18 cellular contexts compared by ENCODE assay signal in genomic region chr16:23317266-23317661, GRCh38. TPM values are rescaled to one million over a fixed set of nuclear protein-coding genes. Genes with fewer than 3 reads are reported as not detected.
DNase-seq lines count a peak whose midpoint lies in the region; ATAC-seq and TF ChIP-seq lines count a peak whose summit lies in the region.
"Had no signal": no experiment of that assay in that cellular context is flagged by ENCODE, and none has a peak within 500 bp of the region (broad histone marks: within the 10 kb centered on the region; RNA-seq: fewer than 3 reads in every experiment).

No MANE protein-coding gene starts in this region.

- intact Hi-C loops in cardiac septum (cut with DNase I) (no loop called here), heart left ventricle (cut with DNase I) (no loop called here)

- no peak for TF ChIP-seq POLR2A in heart left ventricle (IDR thresholded peaks at IDR 0.05)

- H3K27ac Mint-ChIP-seq in effector memory CD8-positive, alpha-beta T cell, result no peak overlapping the region
- no peak overlapping the region for H3K27ac Mint-ChIP-seq in activated CD8-positive, alpha-beta T cell treated with anti-CD3 and anti-CD28 coated beads, Interleukin-2, amount 10 ng/mL, durations not matched to agents 7 days and 5 days
- H3K27ac Mint-ChIP-seq: CD4-positive, alpha-beta memory T cell had no signal

- WGBS in heart left ventricle, 4 donors, result 47 to 61% (median 51%) methylated on average over 8 of the region's 8 CpGs

- H3K4me3 Mint-ChIP-seq in effector memory CD8-positive, alpha-beta T cell, result no peak overlapping the region
- H3K4me3 Mint-ChIP-seq in activated CD8-positive, alpha-beta T cell treated with anti-CD3 and anti-CD28 coated beads, Interleukin-2, amount 10 ng/mL, durations not matched to agents 7 days and 5 days, result no peak overlapping the region
- H3K4me3 Mint-ChIP-seq: CD4-positive, alpha-beta memory T cell had no signal

- H3K27ac ChIP-seq in heart left ventricle, result no peak overlapping the region
- H3K27ac ChIP-seq: KMS-11, thoracic aorta had no signal

- no peaks in the 10 kb centered on the region for H3K4me1 ChIP-seq in heart left ventricle

- H3K27me3 Mint-ChIP-seq in effector memory CD8-positive, alpha-beta T cell, result peaks cover 5 to 9% of the 10 kb centered on the region in 2 donors
- no peaks in the 10 kb centered on the region for H3K27me3 Mint-ChIP-seq in activated CD8-positive, alpha-beta T cell treated with anti-CD3 and anti-CD28 coated beads, Interleukin-2, amount 10 ng/mL, durations not matched to agents 7 days and 5 days (ENCODE audit: low read depth)

- H3K9me3 ChIP-seq in heart left ventricle, result no peaks in the 10 kb centered on the region
- H3K9me3 ChIP-seq: thoracic aorta had no signal

- no peak overlapping the region for H3K4me3 ChIP-seq in heart left ventricle
- H3K4me3 ChIP-seq: thoracic aorta had no signal

- H3K36me3 ChIP-seq in heart left ventricle, result no peaks in the 10 kb centered on the region
- H3K36me3 ChIP-seq: thoracic aorta had no signal

- ATAC-seq in heart left ventricle (no peak), esophagus mucosa (peak; percentile 59), GM21717 (IDR thresholded peaks at IDR 0.05; ENCODE audit: unreplicated experiment) (no peak)
- ATAC-seq in effector memory CD8-positive, alpha-beta T cell (replicated peaks), result no peak
- ATAC-seq in activated CD8-positive, alpha-beta T cell treated with anti-CD3 and anti-CD28 coated beads, Interleukin-2, amount 10 ng/mL, durations not matched to agents 7 days and 5 days, result no peak
- ATAC-seq: left lobe of liver had no signal

- H3K4me1 Mint-ChIP-seq in effector memory CD8-positive, alpha-beta T cell (ENCODE audit: low read depth in 2 of 2), result no peaks in the 10 kb centered on the region
- H3K4me1 Mint-ChIP-seq in activated CD8-positive, alpha-beta T cell treated with anti-CD3 and anti-CD28 coated beads, Interleukin-2, amount 10 ng/mL, durations not matched to agents 7 days and 5 days (ENCODE audit: low read depth), result no peaks in the 10 kb centered on the region
- H3K4me1 Mint-ChIP-seq: CD4-positive, alpha-beta memory T cell had no signal

- no peaks in the 10 kb centered on the region for H3K27me3 ChIP-seq in heart left ventricle

- POLR2A ChIA-PET in activated CD8-positive, alpha-beta T cell treated with anti-CD3 and anti-CD28 coated beads, Interleukin-2, amount 10 ng/mL, durations not matched to agents 7 days and 5 days (lab: Charles Lee), result no interaction called here

- no peaks in the 10 kb centered on the region for H3K9me3 Mint-ChIP-seq in effector memory CD8-positive, alpha-beta T cell
- H3K9me3 Mint-ChIP-seq in activated CD8-positive, alpha-beta T cell treated with anti-CD3 and anti-CD28 coated beads, Interleukin-2, amount 10 ng/mL, durations not matched to agents 7 days and 5 days (ENCODE audit: insufficient read depth), result no peaks in the 10 kb centered on the region
- H3K9me3 Mint-ChIP-seq: CD4-positive, alpha-beta memory T cell had no signal

- TF ChIP-seq CTCF in heart left ventricle (IDR thresholded peaks at IDR 0.05), result no peak

- peak; percentile 6 for DNase-seq in cardiac septum (ENCODE audit: low spot score)
- DNase-seq in heart left ventricle, result no peak
- peak; percentile 33 for DNase-seq in NCI-H345 treated with DMSO at 0.1 percent for 48 hours (lab: John Stamatoyannopoulos, UW; ENCODE audit: unreplicated experiment)
- DNase-seq in effector memory CD8-positive, alpha-beta T cell, result no peak
- DNase-seq in activated CD8-positive, alpha-beta T cell treated with anti-CD3 and anti-CD28 coated beads, Interleukin-2, amount 10 ng/mL, durations not matched to agents 7 days and 5 days, result no peak
- no peak for DNase-seq in stimulated activated CD4-positive, alpha-beta T cell treated with anti-CD3 and anti-CD28 coated beads, Interleukin-15, amount 100 ng/mL, for 24 hours
- DNase-seq: ACHN; activated CD8-positive, alpha-beta memory T cell treated with anti-CD3 and anti-CD28 coated beads for 24 hours; activated effector memory CD4-positive, alpha-beta T cell treated with Interleukin-2 at 50 U/mL for 16 hours; CD4-positive, alpha-beta memory T cell; retina; stimulated activated CD4-positive, alpha-beta T cell treated with anti-CD3 and anti-CD28 coated beads, Interleukin-2, amount 100 ng/mL, for 24 hours had no signal

- no peaks in the 10 kb centered on the region for H3K36me3 Mint-ChIP-seq in effector memory CD8-positive, alpha-beta T cell (ENCODE audit: insufficient read depth)
- H3K36me3 Mint-ChIP-seq in activated CD8-positive, alpha-beta T cell treated with anti-CD3 and anti-CD28 coated beads, Interleukin-2, amount 10 ng/mL, durations not matched to agents 7 days and 5 days (ENCODE audit: low read depth), result no peaks in the 10 kb centered on the region
- H3K36me3 Mint-ChIP-seq: CD4-positive, alpha-beta memory T cell had no signal

- CTCF ChIA-PET in activated CD8-positive, alpha-beta T cell treated with anti-CD3 and anti-CD28 coated beads, Interleukin-2, amount 10 ng/mL, durations not matched to agents 7 days and 5 days (lab: Charles Lee), result no interaction called here

RNA-seq across cellular contexts. Expression of gene SCNN1B, which starts 15.2 kb away (rescaled TPM):
- total RNA-seq in cardiac septum, result not detected
- 1 to 10 TPM in 1 of 9 donors, under 1 TPM in 2, not detected in 6; 0.27 to 1.1 (median 0.71) TPM for total RNA-seq in heart left ventricle
- polyA plus RNA-seq in heart left ventricle, result under 1 TPM; 0.15 to 0.34 TPM
- 68.1 TPM for total RNA-seq in esophagus mucosa
- not detected for total RNA-seq in activated CD8-positive, alpha-beta T cell treated with anti-CD3 and anti-CD28 coated beads, Interleukin-2, amount 10 ng/mL, durations not matched to agents 7 days and 5 days
- total RNA-seq: CD4-positive, alpha-beta memory T cell had no signal
- polyA plus RNA-seq: CD4-positive, alpha-beta memory T cell; neural cell had no signal

Comparison
In these comparisons a context has a peak if more than half of its experiments do, and no peak if none do; other contexts are left out.
1. DNase-seq: peak in cardiac septum (single experiment) and NCI-H345 treated with DMSO at 0.1 percent for 48 hours (single experiment); none in heart left ventricle (0 of 5), effector memory CD8-positive, alpha-beta T cell (0 of 3), activated CD8-positive, alpha-beta T cell treated with anti-CD3 and anti-CD28 coated beads, Interleukin-2, amount 10 ng/mL, durations not matched to agents 7 days and 5 days (single experiment) and stimulated activated CD4-positive, alpha-beta T cell treated with anti-CD3 and anti-CD28 coated beads, Interleukin-15, amount 100 ng/mL, for 24 hours (single experiment).
2. RNA of gene SCNN1B, which starts 15.2 kb away (total RNA-seq): 68.1 TPM in esophagus mucosa (single experiment); 0.27 to 1.1 TPM in heart left ventricle, not detected in cardiac septum (single experiment) and not detected in activated CD8-positive, alpha-beta T cell treated with anti-CD3 and anti-CD28 coated beads, Interleukin-2, amount 10 ng/mL, durations not matched to agents 7 days and 5 days; every median in the first group is over 10 times any median in the second.